17 cellular contexts compared by ENCODE assay signal in the genomic region with DNA sequence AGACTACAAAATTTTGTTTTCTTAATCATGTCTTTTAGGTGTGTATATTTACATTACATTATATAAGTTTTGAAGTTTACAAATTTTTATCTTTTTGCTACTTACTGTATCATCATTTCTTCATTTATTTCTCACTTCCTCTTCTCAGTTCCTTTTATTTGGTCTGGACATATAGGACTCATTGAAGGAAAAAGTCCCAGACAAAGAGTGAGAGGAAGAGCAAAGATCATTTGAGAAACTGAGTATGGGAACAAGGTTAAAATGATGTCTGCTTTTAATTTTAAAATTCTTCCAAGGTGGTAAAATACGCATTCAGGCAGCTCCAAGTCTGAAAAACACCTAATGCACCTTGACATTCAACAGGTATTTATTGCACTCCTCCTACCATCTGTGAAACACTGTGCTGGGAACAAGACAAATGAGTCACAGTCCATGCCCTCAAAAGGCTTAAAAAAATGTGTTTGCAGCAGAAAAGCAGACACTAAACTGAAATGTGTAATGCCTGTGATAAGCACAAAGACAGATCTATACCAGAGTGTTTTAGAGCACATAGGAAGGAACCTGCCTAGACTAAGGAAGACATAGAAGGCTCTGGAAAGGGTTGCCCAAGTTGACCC.
DNase-seq lines count a peak whose midpoint lies in the region; ATAC-seq and TF ChIP-seq lines count a peak whose summit lies in the region.
"Had no signal": no experiment of that assay in that cellular context is flagged by ENCODE, and none has a peak within 500 bp of the region (broad histone marks: within the 10 kb centered on the region; RNA-seq: fewer than 3 reads in every experiment).

No MANE protein-coding gene starts in this region.

- no peak overlapping the region for H3K4me3 Mint-ChIP-seq in activated CD4-positive, alpha-beta memory T cell treated with anti-CD3 and anti-CD28 coated beads, Interleukin-2, amount 10 ng/mL, durations not matched to agents 7 days and 5 days
- H3K4me3 Mint-ChIP-seq: stimulated activated naive CD8-positive, alpha-beta T cell treated with anti-CD3 and anti-CD28 coated beads, Interleukin-15, Interleukin-2, amounts not matched to agents 100 ng/mL and 50 ng/mL, for 24 hours; T-helper 1 cell treated with Interleukin-12 subunit alpha and Interleukin-12 subunit beta and Interleukin-4 antibody, amounts not matched to agents 30 μg/mL and 1 μg/mL, for 36 hours had no signal

- H2BK120ac ChIP-seq in trophoblast cell (ENCODE audit: insufficient read depth, low read length, poor library complexity) = no peak overlapping the region

- H3K14ac ChIP-seq in trophoblast cell (ENCODE audit: low read length) = no peak overlapping the region

- no peaks in the 10 kb centered on the region for H3K36me3 Mint-ChIP-seq in activated CD4-positive, alpha-beta memory T cell treated with anti-CD3 and anti-CD28 coated beads, Interleukin-2, amount 10 ng/mL, durations not matched to agents 7 days and 5 days (ENCODE audit: low read depth)

- H2BK5ac ChIP-seq in trophoblast cell (ENCODE audit: low read depth, low read length, poor library complexity) = peak overlapping the region; percentile 62

- DNase-seq in SKM-1 (lab: John Stamatoyannopoulos, UW; ENCODE audit: unreplicated experiment) = peak; percentile 16
- no peak for DNase-seq in trophoblast cell
- no peak for DNase-seq in middle frontal gyrus (ENCODE audit: extremely low spot score, low spot score)
- DNase-seq in suprapubic skin (ENCODE audit: low spot score in 2 of 2) = no peak
- no peak for DNase-seq in activated CD4-positive, alpha-beta memory T cell treated with anti-CD3 and anti-CD28 coated beads, Interleukin-2, amount 10 ng/mL, durations not matched to agents 7 days and 5 days
- DNase-seq in NCI-H2196 treated with DMSO at 0.1 percent for 48 hours (lab: John Stamatoyannopoulos, UW; ENCODE audit: unreplicated experiment) = no peak
- DNase-seq: activated CD4-positive, alpha-beta T cell treated with anti-CD3 and anti-CD28 coated beads, Interleukin-2, amount 50 U/mL, for 48 hours; activated naive CD4-positive, alpha-beta T cell treated with Interleukin-2 at 50 U/mL for 16 hours; BE2C; GOT3; midbrain; NCI-H1930; stimulated activated CD4-positive, alpha-beta T cell treated with anti-CD3 and anti-CD28 coated beads, Interleukin-4, amount 100 ng/mL, for 24 hours had no signal

- no peak overlapping the region for H3K4ac ChIP-seq in trophoblast cell (ENCODE audit: low read depth, low read length)

- H3K27me3 ChIP-seq in trophoblast cell (ENCODE audit: insufficient read depth, low read length) (no peaks in the 10 kb centered on the region), suprapubic skin (no peaks in the 10 kb centered on the region)
- H3K27me3 ChIP-seq: BE2C had no signal

- H3K4me1 ChIP-seq in trophoblast cell (ENCODE audit: control insufficient read depth in 1 of 2, insufficient read depth in 2 of 2, low read length in 2 of 2) (peaks cover 5 to 11% of the 10 kb centered on the region in 2 experiments), suprapubic skin (no peaks in the 10 kb centered on the region)
- H3K4me1 ChIP-seq: BE2C had no signal

- H2AFZ ChIP-seq in trophoblast cell (ENCODE audit: insufficient read depth, low read length, poor library complexity) = no peak overlapping the region

- no peak overlapping the region for H2BK12ac ChIP-seq in trophoblast cell (ENCODE audit: low read length)

- peaks cover 7% of the 10 kb centered on the region for H3K79me1 ChIP-seq in trophoblast cell (ENCODE audit: low read length)

- no peak overlapping the region for H4K8ac ChIP-seq in trophoblast cell (ENCODE audit: low read depth, low read length)

- H2AK5ac ChIP-seq in trophoblast cell (ENCODE audit: low read length) = no peak overlapping the region

- ATAC-seq in GM18858 (IDR thresholded peaks at IDR 0.05; ENCODE audit: unreplicated experiment) (peak; percentile 71), HG03378 (IDR thresholded peaks at IDR 0.05; ENCODE audit: unreplicated experiment) (peak; percentile 52)

- POLR2A ChIA-PET in activated CD4-positive, alpha-beta memory T cell treated with anti-CD3 and anti-CD28 coated beads, Interleukin-2, amount 10 ng/mL, durations not matched to agents 7 days and 5 days (lab: Charles Lee) = no interaction called here

- H3K4me3 ChIP-seq in trophoblast cell (ENCODE audit: low read depth, low read length) (no peak overlapping the region), suprapubic skin (no peak overlapping the region)

- no CpG with 5 or more reads among the region's 1 CpG for WGBS in trophoblast cell (ENCODE audit: extremely low coverage, insufficient coverage, insufficient read length)
- 67% methylated on average over 1 of the region's 1 CpG for WGBS in suprapubic skin

- TF ChIP-seq EP300 in suprapubic skin (IDR thresholded peaks at IDR 0.05) = no peak

- no peak overlapping the region for H3K18ac ChIP-seq in trophoblast cell (ENCODE audit: low read length)

- H3K27ac Mint-ChIP-seq in activated CD4-positive, alpha-beta memory T cell treated with anti-CD3 and anti-CD28 coated beads, Interleukin-2, amount 10 ng/mL, durations not matched to agents 7 days and 5 days = no peak overlapping the region
- H3K27ac Mint-ChIP-seq: stimulated activated naive CD8-positive, alpha-beta T cell treated with anti-CD3 and anti-CD28 coated beads, Interleukin-15, Interleukin-2, amounts not matched to agents 100 ng/mL and 50 ng/mL, for 24 hours; T-helper 1 cell treated with Interleukin-12 subunit alpha and Interleukin-12 subunit beta and Interleukin-4 antibody, amounts not matched to agents 30 μg/mL and 1 μg/mL, for 36 hours had no signal

- H4K91ac ChIP-seq in trophoblast cell (ENCODE audit: low read depth, low read length) = no peak overlapping the region

- H3K27ac ChIP-seq in trophoblast cell (ENCODE audit: low read depth, low read length) (peak overlapping the region; percentile 83), suprapubic skin (no peak overlapping the region)

- no peaks in the 10 kb centered on the region for H3K79me2 ChIP-seq in trophoblast cell (ENCODE audit: control insufficient read depth, insufficient read depth, low read length, poor library complexity)

- no peak overlapping the region for H3K4me2 ChIP-seq in trophoblast cell (ENCODE audit: low read length)

- no peak overlapping the region for H3K23ac ChIP-seq in trophoblast cell (ENCODE audit: low read length)

- no peak overlapping the region for H3K9ac ChIP-seq in trophoblast cell (ENCODE audit: low read length)

- TF ChIP-seq POLR2A in suprapubic skin (IDR thresholded peaks at IDR 0.05) = no peak

- H3K9me3 Mint-ChIP-seq in activated CD4-positive, alpha-beta memory T cell treated with anti-CD3 and anti-CD28 coated beads, Interleukin-2, amount 10 ng/mL, durations not matched to agents 7 days and 5 days = no peaks in the 10 kb centered on the region
- H3K9me3 Mint-ChIP-seq: stimulated activated naive CD8-positive, alpha-beta T cell treated with anti-CD3 and anti-CD28 coated beads, Interleukin-15, Interleukin-2, amounts not matched to agents 100 ng/mL and 50 ng/mL, for 24 hours; T-helper 1 cell treated with Interleukin-12 subunit alpha and Interleukin-12 subunit beta and Interleukin-4 antibody, amounts not matched to agents 30 μg/mL and 1 μg/mL, for 36 hours had no signal

- TF ChIP-seq CTCF in suprapubic skin (IDR thresholded peaks at IDR 0.05) = no peak

- no peak overlapping the region for H4K12ac ChIP-seq in trophoblast cell (ENCODE audit: low read depth, low read length)

- H3K27me3 Mint-ChIP-seq in activated CD4-positive, alpha-beta memory T cell treated with anti-CD3 and anti-CD28 coated beads, Interleukin-2, amount 10 ng/mL, durations not matched to agents 7 days and 5 days = no peaks in the 10 kb centered on the region
- H3K27me3 Mint-ChIP-seq: stimulated activated naive CD8-positive, alpha-beta T cell treated with anti-CD3 and anti-CD28 coated beads, Interleukin-15, Interleukin-2, amounts not matched to agents 100 ng/mL and 50 ng/mL, for 24 hours had no signal

- CTCF ChIA-PET in activated CD4-positive, alpha-beta memory T cell treated with anti-CD3 and anti-CD28 coated beads, Interleukin-2, amount 10 ng/mL, durations not matched to agents 7 days and 5 days (lab: Charles Lee) = no interaction called here

- peaks cover 2% of the 10 kb centered on the region for H3K9me3 ChIP-seq in trophoblast cell (ENCODE audit: insufficient read depth, low read depth, low read length)
- no peaks in the 10 kb centered on the region for H3K9me3 ChIP-seq in suprapubic skin
- H3K9me3 ChIP-seq: BE2C had no signal

- H3K36me3 ChIP-seq in trophoblast cell (ENCODE audit: control insufficient read depth in 1 of 2, insufficient read depth in 2 of 2, low read length in 2 of 2) (peaks cover 0 to 3% of the 10 kb centered on the region in 2 experiments), suprapubic skin (no peaks in the 10 kb centered on the region)
- H3K36me3 ChIP-seq: BE2C had no signal

- no peaks in the 10 kb centered on the region for H3K4me1 Mint-ChIP-seq in activated CD4-positive, alpha-beta memory T cell treated with anti-CD3 and anti-CD28 coated beads, Interleukin-2, amount 10 ng/mL, durations not matched to agents 7 days and 5 days
